Comparison of ENCODE assay signal across 25 cellular contexts in genomic region chr9:107907715-107908114, GRCh38.
DNase-seq lines count a peak whose midpoint lies in the region; ATAC-seq and TF ChIP-seq lines count a peak whose summit lies in the region.
"Had no signal": no experiment of that assay in that cellular context is flagged by ENCODE, and none has a peak within 500 bp of the region (broad histone marks: within the 10 kb centered on the region; RNA-seq: fewer than 3 reads in every experiment).

No MANE protein-coding gene starts in this region.

- H3K4me3 ChIP-seq in osteoblast (ENCODE audit: insufficient read depth, low read length) (no peak overlapping the region), GM23338 (no peak overlapping the region)
- H3K4me3 ChIP-seq: BLaER1 treated with 17β-estradiol and CSF1 and Interleukin-3, amounts not matched to agents 10 nM and 100 nM had no signal

- H3K9me3 ChIP-seq in osteoblast (ENCODE audit: low read depth, low read length): no peaks in the 10 kb centered on the region

- no peak overlapping the region for H3K27ac Mint-ChIP-seq in GM23338
- H3K27ac Mint-ChIP-seq: CD8-positive, alpha-beta T cell had no signal

- H2AFZ ChIP-seq in osteoblast (ENCODE audit: low read length) (no peak overlapping the region), GM23338 (no peak overlapping the region)

- H3K4me1 ChIP-seq in osteoblast (ENCODE audit: insufficient read depth, low read length) (no peaks in the 10 kb centered on the region), GM23338 (ENCODE audit: insufficient read depth) (no peaks in the 10 kb centered on the region)

- peak; percentile 12 for DNase-seq in NCI-H146 (lab: John Stamatoyannopoulos, UW)
- DNase-seq in NCI-H146 treated with DMSO at 0.1 percent for 48 hours (lab: John Stamatoyannopoulos, UW; ENCODE audit: unreplicated experiment): no peak
- DNase-seq in hippocampal formation (lab: John Stamatoyannopoulos, UW): peak; percentile 25 to 71
- DNase-seq in osteoblast (ENCODE audit: insufficient read length, low spot score, missing footprints): peak; percentile 47
- DNase-seq in mucosa of gallbladder (ENCODE audit: low spot score): no peak
- DNase-seq in GM23338 (ENCODE audit: low spot score): no peak
- DNase-seq: ACHN; CD8-positive, alpha-beta T cell; DND-41; GOT3; HCEC 1CT; KBM-7; MM.1S; NCI-H1048; NCI-H1417 treated with DMSO at 0.1 percent for 48 hours; NCI-H2029; NCI-H2227 treated with DMSO at 0.1 percent for 48 hours; NCI-H510A treated with DMSO at 0.1 percent for 48 hours; NCI-H748 treated with DMSO at 0.1 percent for 48 hours; NK-92 treated with Interleukin-12 subunit alpha and Interleukin-12 subunit beta, amount 100 ng/mL, for 24 hours had no signal

- peaks cover 7% of the 10 kb centered on the region; the same call in 2 of the 3 replicates for H3K4me1 Mint-ChIP-seq in GM23338

- H3F3A ChIP-seq in GM23338 (replicated peaks; ENCODE audit: low read depth): no peaks in the 10 kb centered on the region

- no peak for ATAC-seq in GM21360 (IDR thresholded peaks at IDR 0.05; ENCODE audit: unreplicated experiment)
- ATAC-seq in GM23338: no peak
- ATAC-seq: CD8-positive, alpha-beta T cell had no signal

- no peak overlapping the region for H3K4me2 ChIP-seq in osteoblast (ENCODE audit: insufficient read depth, low read length)
- H3K4me2 ChIP-seq in GM23338: no peak overlapping the region

- H3K27me3 ChIP-seq in osteoblast (ENCODE audit: insufficient read depth, low read length) (no peaks in the 10 kb centered on the region), GM23338 (ENCODE audit: insufficient read depth) (no peaks in the 10 kb centered on the region)
- H3K27me3 ChIP-seq: BLaER1 treated with 17β-estradiol and CSF1 and Interleukin-3, amounts not matched to agents 10 nM and 100 nM had no signal

- H3K36me3 ChIP-seq in osteoblast (ENCODE audit: insufficient read depth, low read length) (no peaks in the 10 kb centered on the region), GM23338 (ENCODE audit: insufficient read depth) (no peaks in the 10 kb centered on the region)
- H3K36me3 ChIP-seq: BLaER1 treated with 17β-estradiol and CSF1 and Interleukin-3, amounts not matched to agents 10 nM and 100 nM had no signal

- H3K27me3 Mint-ChIP-seq in GM23338 (ENCODE audit: insufficient read depth, low read depth, poor library complexity): peaks cover 1% of the 10 kb centered on the region

- 0 out of 2 replicates have a peak, but pooled peaks cover 4% of the 10 kb centered on the region for H3K9me2 ChIP-seq in GM23338 (ENCODE audit: insufficient read depth)

- no peaks in the 10 kb centered on the region for H3K79me2 ChIP-seq in osteoblast (ENCODE audit: insufficient read depth, low read length)
- H3K79me2 ChIP-seq in GM23338 (replicated peaks; ENCODE audit: insufficient read depth): no peaks in the 10 kb centered on the region

- no peak overlapping the region for H3K4me3 Mint-ChIP-seq in GM23338
- H3K4me3 Mint-ChIP-seq: CD8-positive, alpha-beta T cell had no signal

- no peaks in the 10 kb centered on the region for H4K20me1 ChIP-seq in osteoblast (ENCODE audit: insufficient read depth, low read length)
- no peaks in the 10 kb centered on the region for H4K20me1 ChIP-seq in GM23338 (replicated peaks; ENCODE audit: insufficient read depth)
- H4K20me1 ChIP-seq: BLaER1 treated with 17β-estradiol and CSF1 and Interleukin-3, amounts not matched to agents 10 nM and 100 nM had no signal

- H3K27ac ChIP-seq in osteoblast (ENCODE audit: low read depth, low read length) (no peak overlapping the region), temporal lobe (ENCODE audit: low read depth, low read length) (peak overlapping the region; percentile 86), GM23338 (ENCODE audit: low read depth) (no peak overlapping the region)
- H3K27ac ChIP-seq: 22Rv1; BLaER1 treated with 17β-estradiol and CSF1 and Interleukin-3, amounts not matched to agents 10 nM and 100 nM; RWPE1 had no signal

- no peak for TF ChIP-seq CTCF in osteoblast (IDR thresholded peaks at IDR 0.05; ENCODE audit: extremely low read depth, low read depth, low read length)
- TF ChIP-seq CTCF in GM23338 (conservative IDR thresholded peaks at IDR 0.05; ENCODE audit: low read depth in 2 of 2): no peak

- peaks cover 3% of the 10 kb centered on the region; the same call in 2 of the 3 replicates for H3K36me3 Mint-ChIP-seq in GM23338 (ENCODE audit: low read depth)
- H3K36me3 Mint-ChIP-seq: CD8-positive, alpha-beta T cell had no signal

- peaks cover 9% of the 10 kb centered on the region for H3K9me3 Mint-ChIP-seq in GM23338

TF ChIP-seq in GM23338, 12 proteins besides CTCF, POLR2A, EP300 and RAD21 (continues in another document):
- no peak for TF ChIP-seq POLR2AphosphoS5 (IDR thresholded peaks at IDR 0.05; ENCODE audit: low read depth)
- no peak for TF ChIP-seq ZNF462 (CRISPR knock-in tag; IDR thresholded peaks at IDR 0.05)
- TF ChIP-seq ZNF114 (CRISPR knock-in tag; IDR thresholded peaks at IDR 0.05): no peak
- no peak for TF ChIP-seq ETS1 (IDR thresholded peaks at IDR 0.05)
- TF ChIP-seq STAT1 (IDR thresholded peaks at IDR 0.05; ENCODE audit: unreplicated experiment): no peak
- TF ChIP-seq EZH2 (IDR thresholded peaks at IDR 0.05; ENCODE audit: low read depth, unreplicated experiment): no peak
- TF ChIP-seq JUNB (IDR thresholded peaks at IDR 0.05; ENCODE audit: unreplicated experiment): no peak
- no peak for TF ChIP-seq CREB1 (CRISPR knock-in tag; IDR thresholded peaks at IDR 0.05; ENCODE audit: low read depth)

Comparison
In these comparisons a context has a peak if more than half of its experiments do, and no peak if none do; other contexts are left out.
1. DNase-seq: peak in NCI-H146 (single experiment), hippocampal formation (2 of 2) and osteoblast (single experiment); none in NCI-H146 treated with DMSO at 0.1 percent for 48 hours (single experiment), mucosa of gallbladder (single experiment) and GM23338 (single experiment).